In genomic region chr7:28922618-28923331, GRCh38 we compare ENCODE assay signal across 8 cellular contexts. TPM values are rescaled to one million over a fixed set of nuclear protein-coding genes. Genes with fewer than 3 reads are reported as not detected.
DNase-seq lines count a peak whose midpoint lies in the region; ATAC-seq, FAIRE-seq and TF ChIP-seq lines count a peak whose summit lies in the region.

No MANE protein-coding gene starts in this region.

- WGBS in pancreas, 2 donors: 2% methylated on average over 7 of the region's 7 CpGs
- WGBS in upper lobe of left lung, 2 donors: 3 to 6% methylated on average over 7 of the region's 7 CpGs

- no peaks in the 10 kb centered on the region for H3K36me3 ChIP-seq in RWPE2 (ENCODE audit: low read depth)
- no peaks in the 10 kb centered on the region for H3K36me3 ChIP-seq in pancreas
- no peaks in the 10 kb centered on the region for H3K36me3 ChIP-seq in upper lobe of left lung

- TF ChIP-seq POLR2A in upper lobe of left lung (IDR thresholded peaks at IDR 0.05): no peak

- H3K27ac ChIP-seq in RWPE2 (ENCODE audit: poor library complexity, severe bottlenecking): no peak overlapping the region
- no peak overlapping the region for H3K27ac ChIP-seq in pancreas
- no peak overlapping the region for H3K27ac ChIP-seq in upper lobe of left lung

- intact Hi-C loops in pancreas (cut with DNase I): loop anchor here in 2 of 3 donors (5.0 to 10.0 kb wide), 2 partner anchors 185 to 482 kb away; no protein-coding TSS in a partner anchor

- no peak for TF ChIP-seq EP300 in upper lobe of left lung (IDR thresholded peaks at IDR 0.05)

- H3K9me3 ChIP-seq in RWPE2 (ENCODE audit: severe bottlenecking): no peaks in the 10 kb centered on the region
- H3K9me3 ChIP-seq in pancreas: no peaks in the 10 kb centered on the region
- H3K9me3 ChIP-seq in upper lobe of left lung: no peaks in the 10 kb centered on the region

- H3K4me3 ChIP-seq in RWPE2 (ENCODE audit: severe bottlenecking): no peak overlapping the region
- H3K4me3 ChIP-seq in pancreas: no peak overlapping the region
- no peak overlapping the region for H3K4me3 ChIP-seq in upper lobe of left lung

- ATAC-seq in RWPE2 (ENCODE audit: low read depth) (peak; percentile 44; the same call in 1 of the 3 replicates), pancreas (peak; percentile 83 to 88 (median 84)), upper lobe of left lung (ENCODE audit: low FRiP score in 2 of 2) (peak; percentile 73 to 86), GM21390 (IDR thresholded peaks at IDR 0.05; ENCODE audit: unreplicated experiment) (no peak)

- H3K27me3 ChIP-seq in RWPE2 (ENCODE audit: insufficient read depth, poor library complexity, severe bottlenecking): no peaks in the 10 kb centered on the region
- H3K27me3 ChIP-seq in pancreas: peaks cover 0 to 5% (median 0%) of the 10 kb centered on the region in 4 donors
- H3K27me3 ChIP-seq in upper lobe of left lung: no peaks in the 10 kb centered on the region

- FAIRE-seq in pancreas (lab: Jason Lieb, UNC): peak; percentile 53

- DNase-seq in GM10248 (ENCODE audit: extremely low spot score) (peak; percentile 35), LoVo (ENCODE audit: low spot score) (peak; percentile 84), RWPE2 (ENCODE audit: low spot score) (no peak), germinal center (ENCODE audit: low spot score) (peak; percentile 40), pancreas (peak in 5 of 6 donors; percentile 23 to 82 (median 58)), upper lobe of left lung (peak in 1 of 2 donors; percentile 54)
- DNase-seq in activated gamma-delta T cell treated with anti-CD3 and anti-CD28 coated beads, Interleukin-2, amount 50 U/mL, for 16 hours (ENCODE audit: low read depth): peak; percentile 53

- POLR2A ChIA-PET in GM10248 (lab: Yijun Ruan, JAX): no interaction called here

- CTCF ChIA-PET in GM10248 (lab: Yijun Ruan, JAX): interaction anchor here (0.7 to 12.5 kb wide), 51 partner anchors 12 to 999 kb away, joined by 3 to 416 read pairs (median 5); no protein-coding TSS in a partner anchor

- peak; percentile 85 for TF ChIP-seq CTCF in GM10248 (IDR thresholded peaks at IDR 0.05; ENCODE audit: control extremely low read depth, extremely low read depth, low read depth, missing control alignments)
- peak; percentile 78 for TF ChIP-seq CTCF in RWPE2 (IDR thresholded peaks at IDR 0.05; ENCODE audit: poor library complexity, severe bottlenecking)
- TF ChIP-seq CTCF in pancreas (IDR thresholded peaks at IDR 0.05): peak; percentile 63 to 87 (median 76)
- TF ChIP-seq CTCF in upper lobe of left lung (IDR thresholded peaks at IDR 0.05): peak; percentile 51 to 83 (median 79)

- H3K4me1 ChIP-seq in RWPE2 (ENCODE audit: insufficient read depth, poor library complexity, severe bottlenecking) (peaks cover 3% of the 10 kb centered on the region), pancreas (peaks cover 0 to 9% (median 6%) of the 10 kb centered on the region in 3 donors), upper lobe of left lung (peaks cover 7 to 26% (median 12%) of the 10 kb centered on the region in 4 donors)

RNA-seq across cellular contexts. Expression of gene TRIL, which starts 35.4 kb away (rescaled TPM):
- 1 to 10 TPM in 1 of 6 donors, under 1 TPM in 5; 0.14 to 2.2 (median 0.55) TPM for total RNA-seq in pancreas
- under 1 TPM; 0.19 to 0.28 TPM for polyA plus RNA-seq in pancreas
- total RNA-seq in upper lobe of left lung: 10 to 100 TPM in 1 of 6 donors, 1 to 10 TPM in 5; 2.8 to 11.0 (median 5.6) TPM
